2 cellular contexts compared by ENCODE assay signal in genomic region chr10:86359933-86360332, GRCh38.
TF ChIP-seq lines count a peak whose summit lies in the region.

No MANE protein-coding gene starts in this region.

TF ChIP-seq in HepG2, 621 proteins besides CTCF, POLR2A, EP300 and RAD21:
- no peak for TF ChIP-seq RORA (CRISPR knock-in tag; IDR thresholded peaks at IDR 0.05)
- TF ChIP-seq MAFK (conservative IDR thresholded peaks at IDR 0.05 in 1 of 2, IDR thresholded peaks at IDR 0.05 in 1 of 2; ENCODE audit: low read length in 2 of 2): peak; percentile 31 to 71; a peak in 3 of 4 replicates
- peak; percentile 44; the same call in 1 of the 2 replicates for TF ChIP-seq MAFF (IDR thresholded peaks at IDR 0.05; ENCODE audit: low read depth, low read length)
- TF ChIP-seq TAF15 (IDR thresholded peaks at IDR 0.05; ENCODE audit: low read depth, low read length, poor library complexity, severe bottlenecking): no peak

TF ChIP-seq in IMR-90, 13 proteins besides CTCF, POLR2A, EP300 and RAD21:
- TF ChIP-seq USF2 (IDR thresholded peaks at IDR 0.05; ENCODE audit: low read depth, low read length) (no peak), MAFK (IDR thresholded peaks at IDR 0.05; ENCODE audit: low read depth, low read length) (peak; percentile 56), MXI1 (IDR thresholded peaks at IDR 0.05; ENCODE audit: borderline replicate concordance, low read depth, low read length) (no peak), BHLHE40 (IDR thresholded peaks at IDR 0.05; ENCODE audit: low read depth, low read length) (no peak), FOS (IDR thresholded peaks at IDR 0.05; ENCODE audit: low read depth, low read length) (no peak)
